1 cellular context compared by ENCODE assay signal in genomic region chr11:117198613-117199012, GRCh38.
A peak's percentile ranks its signal among the peaks of the same experiment; 100 is the strongest.
TF ChIP-seq lines count a peak whose summit lies in the region.

No MANE protein-coding gene starts in this region.

TF ChIP-seq in IMR-90, 13 proteins besides CTCF, POLR2A, EP300 and RAD21:
- TF ChIP-seq RCOR1 (IDR thresholded peaks at IDR 0.05; ENCODE audit: insufficient replicate concordance, low read length) (peak; percentile 11), BHLHE40 (IDR thresholded peaks at IDR 0.05; ENCODE audit: low read depth, low read length) (no peak), CEBPB (IDR thresholded peaks at IDR 0.05; ENCODE audit: low read depth, low read length) (no peak)
